Comparison of ENCODE assay signal across 9 cellular contexts in the genomic region with DNA sequence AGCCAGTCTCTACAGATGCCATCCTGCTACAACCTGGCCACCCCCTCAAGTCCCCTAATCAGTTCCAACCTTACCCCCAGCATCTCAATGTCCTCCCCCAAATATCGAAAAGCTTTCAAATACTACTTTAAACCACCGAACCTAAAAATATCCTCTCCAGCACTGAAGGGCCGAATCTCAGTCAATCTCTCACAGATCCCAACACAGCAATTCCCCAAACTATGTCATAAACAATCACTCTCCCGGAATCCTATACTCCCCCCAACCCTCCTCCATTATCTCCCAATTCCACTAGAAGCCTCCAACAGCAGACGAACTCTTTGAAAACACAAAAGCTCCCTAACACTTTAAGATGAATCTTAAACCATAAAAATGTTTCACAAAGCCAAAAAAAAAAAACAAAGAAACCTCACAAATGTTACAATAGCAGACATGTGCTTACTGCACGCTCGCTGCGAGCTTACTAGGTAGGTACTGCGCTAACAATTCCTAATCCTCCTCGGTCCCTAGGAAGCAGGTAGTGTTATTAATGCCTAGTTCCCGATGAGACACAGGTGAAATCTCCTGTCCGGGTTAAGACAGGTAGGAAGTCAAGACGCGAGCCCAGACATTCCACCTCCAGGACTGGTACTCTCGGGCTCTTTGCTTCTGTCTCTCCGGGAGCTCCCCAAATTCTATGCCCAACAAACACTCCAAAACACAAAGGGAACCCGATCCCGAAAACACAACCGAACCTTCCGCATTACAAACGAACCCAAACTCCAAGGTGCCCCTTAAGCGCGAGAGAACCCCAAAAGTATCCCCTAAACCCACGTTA. TPM values are rescaled to one million over a fixed set of nuclear protein-coding genes. Genes with fewer than 3 reads are reported as not detected.
DNase-seq lines count a peak whose midpoint lies in the region; ATAC-seq and TF ChIP-seq lines count a peak whose summit lies in the region.
"Had no signal": no experiment of that assay in that cellular context is flagged by ENCODE, and none has a peak within 500 bp of the region (broad histone marks: within the 10 kb centered on the region; RNA-seq: fewer than 3 reads in every experiment).

No MANE protein-coding gene starts in this region.

- no peaks in the 10 kb centered on the region for H3K27me3 Mint-ChIP-seq in T-cell

- DNase-seq in stimulated activated CD4-positive, alpha-beta T cell treated with anti-CD3 and anti-CD28 coated beads, Interleukin-2, amount 100 ng/mL, for 24 hours: peak; percentile 26 to 33
- no peak for DNase-seq in stimulated activated CD4-positive, alpha-beta T cell treated with anti-CD3 and anti-CD28 coated beads, Interleukin-12 subunit alpha, Interleukin-12 subunit beta, amount 100 ng/mL, for 4 hours
- peak in 9 of 34 experiments; percentile 4 to 17 (median 11) for DNase-seq in T-cell
- no peak for DNase-seq in coronary artery (ENCODE audit: low spot score)
- no peak for DNase-seq in lung (ENCODE audit: low spot score)
- no peak for DNase-seq in thoracic aorta (ENCODE audit: low spot score)
- no peak for DNase-seq in H4 (ENCODE audit: low spot score)

- no peaks in the 10 kb centered on the region for H3K9me3 Mint-ChIP-seq in T-cell

- H3K4me1 ChIP-seq in lung (ENCODE audit: control insufficient read depth in 2 of 2, insufficient read depth in 2 of 2, low read length in 2 of 2) (peaks cover 8 to 9% of the 10 kb centered on the region in 2 donors), thoracic aorta (ENCODE audit: control insufficient read depth in 1 of 2, low read depth in 2 of 2) (peaks cover 14 to 17% of the 10 kb centered on the region in 2 donors)

- H3K4me1 Mint-ChIP-seq in T-cell: peaks cover 44 to 47% (median 44%) of the 10 kb centered on the region in 3 donors

- H3K27me3 ChIP-seq in lung (ENCODE audit: control insufficient read depth, insufficient read depth): no peaks in the 10 kb centered on the region
- no peaks in the 10 kb centered on the region for H3K27me3 ChIP-seq in thoracic aorta (replicated peaks; ENCODE audit: insufficient read depth)

- H3K36me3 ChIP-seq in lung (ENCODE audit: control insufficient read depth in 2 of 2, insufficient read depth in 2 of 2, low read length in 2 of 2): peaks cover 0 to 19% of the 10 kb centered on the region in 2 donors
- H3K36me3 ChIP-seq in thoracic aorta: peaks cover 15% of the 10 kb centered on the region

- ATAC-seq in T-cell (replicated peaks in 1 of 4): peak in 1 of 4 experiments; percentile 2
- ATAC-seq in lung (ENCODE audit: insufficient read depth, low FRiP score): no peak
- no peak for ATAC-seq in thoracic aorta (ENCODE audit: insufficient number of reproducible peaks, low FRiP score, low read depth)
- ATAC-seq in HG03095 (IDR thresholded peaks at IDR 0.05; ENCODE audit: unreplicated experiment): no peak

- peak overlapping the region; percentile 69 to 95 for H3K27ac ChIP-seq in coronary artery
- H3K27ac ChIP-seq in lung (ENCODE audit: low read depth in 1 of 2, low read length in 1 of 2): peak overlapping the region; percentile 50 to 89
- peak overlapping the region; percentile 72 to 80 for H3K27ac ChIP-seq in thoracic aorta

- H3K27ac Mint-ChIP-seq in T-cell: peak overlapping the region; percentile 98

- TF ChIP-seq CTCF in coronary artery (IDR thresholded peaks at IDR 0.05) (no peak), lung (IDR thresholded peaks at IDR 0.05; ENCODE audit: control extremely low read depth, extremely low read depth) (no peak), thoracic aorta (IDR thresholded peaks at IDR 0.05) (no peak)

- POLR2A ChIA-PET in T-cell (lab: Charles Lee): interaction anchor here (0.5 to 0.7 kb wide), 5 partner anchors 11 to 1715 kb away, joined by 3 to 6 read pairs (median 4); no protein-coding TSS in a partner anchor

- WGBS in lung, 2 donors: 2 to 4% methylated on average over 24 of the region's 24 CpGs

- H3K36me3 Mint-ChIP-seq in T-cell: peaks cover 10% of the 10 kb centered on the region

- H3K4me3 ChIP-seq in coronary artery (peak overlapping the region; percentile 70), lung (peak overlapping the region; percentile 33), thoracic aorta (peak overlapping the region; percentile 81)

- H3K9me3 ChIP-seq in lung (ENCODE audit: control insufficient read depth in 2 of 2, insufficient read depth in 1 of 2, low read length in 1 of 2): no peaks in the 10 kb centered on the region
- H3K9me3 ChIP-seq in thoracic aorta: no peaks in the 10 kb centered on the region

- peak overlapping the region; percentile 93 to 98 (median 96) for H3K4me3 Mint-ChIP-seq in T-cell

- CTCF ChIA-PET in T-cell (lab: Charles Lee): interaction anchor here (0.5 to 3.8 kb wide), 12 partner anchors 9 to 951 kb away, joined by 3 to 30 read pairs (median 5); a partner anchor contains a TSS

RNA-seq across cellular contexts. Expression of a gene that starts 14.2 kb away (rescaled TPM):
- total RNA-seq in T-cell: 10 to 100 TPM; 27.9 to 48.3 (median 38.0) TPM
- 10 to 100 TPM; 11.2 to 19.0 TPM for total RNA-seq in lung
- 1 to 10 TPM; 7.6 to 8.3 TPM for polyA plus RNA-seq in lung
- 10 to 100 TPM in 1 of 2 donors, 1 to 10 TPM in 1; 9.9 to 15.0 TPM for total RNA-seq in thoracic aorta
- total RNA-seq in H4 (2014; rRNA removed; shearing (Covaris generic)): 2.3 and 2.8 TPM in 2 replicates

RNA-seq across cellular contexts. Expression of a gene that starts 16.7 kb away (rescaled TPM):
- not detected for total RNA-seq in T-cell
- not detected for total RNA-seq in lung
- polyA plus RNA-seq in lung: not detected
- total RNA-seq in thoracic aorta: not detected
- total RNA-seq in H4 (2014; rRNA removed; shearing (Covaris generic)): not detected in 2 replicates
- total RNA-seq: glomerular endothelial cell had no signal

RNA-seq across cellular contexts. Expression of a gene that starts 24.1 kb away (rescaled TPM):
- total RNA-seq in T-cell (10 to 100 TPM in 3 of 5 donors, 1 to 10 TPM in 2; 5.4 to 13.7 (median 10.3) TPM), lung (10 to 100 TPM in 1 of 2 donors, 1 to 10 TPM in 1; 6.3 to 12.2 TPM), thoracic aorta (1 to 10 TPM; 4.6 to 8.8 TPM)
- 10 to 100 TPM in 1 of 2 donors, 1 to 10 TPM in 1; 6.7 to 13.3 TPM for polyA plus RNA-seq in lung
- 5.4 and 5.9 TPM in 2 replicates for total RNA-seq in H4 (2014; rRNA removed; shearing (Covaris generic))

RNA-seq across cellular contexts. Expression of a gene that starts 24.8 kb away (rescaled TPM):
- total RNA-seq in T-cell: 100 to 1,000 TPM; 375 to 450 (median 395) TPM
- 100 to 1,000 TPM; 151 to 319 TPM for total RNA-seq in lung
- polyA plus RNA-seq in lung: 100 to 1,000 TPM; 354 to 410 TPM
- total RNA-seq in thoracic aorta: 10 to 100 TPM; 65.7 to 70.1 TPM
- total RNA-seq in H4 (2014; rRNA removed; shearing (Covaris generic)): 318 and 326 TPM in 2 replicates

RNA-seq across cellular contexts. Expression of a gene that starts 48.5 kb away (rescaled TPM):
- total RNA-seq in T-cell (10 to 100 TPM in 1 of 5 donors, 1 to 10 TPM in 4; 6.9 to 10.8 (median 7.1) TPM), lung (10 to 100 TPM in 1 of 2 donors, 1 to 10 TPM in 1; 4.7 to 14.9 TPM), thoracic aorta (under 1 TPM in 1 of 2 donors, not detected in 1; 0.14 TPM)
- 1 to 10 TPM; 2.2 to 6.4 TPM for polyA plus RNA-seq in lung
- total RNA-seq in H4 (2014; rRNA removed; shearing (Covaris generic)): not detected in 2 replicates

Comparison
In these comparisons a context has a peak if more than half of its experiments do, and no peak if none do; other contexts are left out.
1. DNase-seq: peak in stimulated activated CD4-positive, alpha-beta T cell treated with anti-CD3 and anti-CD28 coated beads, Interleukin-2, amount 100 ng/mL, for 24 hours (2 of 2); none in stimulated activated CD4-positive, alpha-beta T cell treated with anti-CD3 and anti-CD28 coated beads, Interleukin-12 subunit alpha, Interleukin-12 subunit beta, amount 100 ng/mL, for 4 hours (single experiment), coronary artery (single experiment), lung (single experiment), thoracic aorta (single experiment) and H4 (single experiment).
2. Peak in every context shown above with its lines, with median percentiles within 50 percentile points of each other: H3K27ac ChIP-seq and H3K4me3 ChIP-seq.